40 cellular contexts compared by ENCODE assay signal in the genomic region with DNA sequence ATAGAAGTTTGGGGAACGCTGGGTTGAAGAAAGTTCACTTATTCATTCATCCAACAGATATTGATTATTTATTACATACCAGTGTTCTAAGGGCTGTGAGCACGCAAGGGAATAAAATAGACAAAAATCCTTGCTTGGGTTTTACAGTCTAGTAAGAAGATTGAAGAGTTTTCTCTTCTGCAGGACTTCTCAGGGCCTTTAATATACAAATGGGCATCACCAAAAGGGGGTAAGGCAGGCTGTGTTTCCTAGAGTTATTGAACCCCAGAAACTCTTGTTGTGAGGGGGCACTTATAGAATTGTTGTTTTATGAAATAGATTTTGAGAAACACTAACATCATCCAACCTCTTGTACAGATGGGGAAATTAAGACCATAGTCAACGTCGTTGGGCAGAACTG.
"Had no signal": no experiment of that assay in that cellular context is flagged by ENCODE, and none has a peak within 500 bp of the region (broad histone marks: within the 10 kb centered on the region; RNA-seq: fewer than 3 reads in every experiment).

No MANE protein-coding gene starts in this region.

- H3K36me3 Mint-ChIP-seq: activated naive CD4-positive, alpha-beta T cell treated with anti-CD3 and anti-CD28 coated beads, Interleukin-2, amount 10 ng/mL, durations not matched to agents 7 days and 5 days; activated naive CD4-positive, alpha-beta T cell treated with anti-CD3 and anti-CD28 coated beads, Interleukin-2, amount 50 U/mL, for 24 hours; activated naive CD4-positive, alpha-beta T cell treated with anti-CD3 and anti-CD28 coated beads, Interleukin-2, amount 50 U/mL, for 72 hours; activated naive CD8-positive, alpha-beta T cell; activated naive CD8-positive, alpha-beta T cell treated with anti-CD3 and anti-CD28 coated beads for 36 hours; activated naive CD8-positive, alpha-beta T cell treated with anti-CD3 and anti-CD28 coated beads, Interleukin-2, amount 10 ng/mL, durations not matched to agents 7 days and 5 days; brain had no signal

- FAIRE-seq: astrocyte, bronchial epithelial cell had no signal

- H3K4me3 Mint-ChIP-seq: activated naive CD4-positive, alpha-beta T cell treated with anti-CD3 and anti-CD28 coated beads for 36 hours; activated naive CD4-positive, alpha-beta T cell treated with anti-CD3 and anti-CD28 coated beads, Interleukin-2, amount 10 ng/mL, durations not matched to agents 7 days and 5 days; activated naive CD4-positive, alpha-beta T cell treated with anti-CD3 and anti-CD28 coated beads, Interleukin-2, amount 50 U/mL, for 24 hours; activated naive CD8-positive, alpha-beta T cell; activated naive CD8-positive, alpha-beta T cell treated with anti-CD3 and anti-CD28 coated beads for 36 hours; activated naive CD8-positive, alpha-beta T cell treated with anti-CD3 and anti-CD28 coated beads, Interleukin-2, amount 10 ng/mL, durations not matched to agents 7 days and 5 days; activated naive CD8-positive, alpha-beta T cell treated with anti-CD3 and anti-CD28 coated beads, Interleukin-2, amount 50 U/mL, for 24 hours; activated T-cell treated with anti-CD3 and anti-CD28 coated beads, Interleukin-2, amount 50 U/mL, for 24 hours; activated T-cell treated with anti-CD3 and anti-CD28 coated beads, Interleukin-2, amount 50 U/mL, for 4 hours; activated T-cell treated with anti-CD3 and anti-CD28 coated beads, Interleukin-2, amount 50 U/mL, for 72 hours; activated T-helper 1 cell treated with anti-CD3 and anti-CD28 coated beads, Interleukin-12 subunit alpha, Interleukin-12 subunit beta, Interleukin-2, Interleukin-4 antibody, amounts not matched to agents 30 ng/mL and 10 ng/mL and 1 ng/mL, durations not matched to agents 14 hours and 24 hours and 36 hours; activated T-helper 17 cell treated with anti-CD3 and anti-CD28 coated beads, Interleukin-2, amount 50 U/mL, for 72 hours; brain; central memory CD8-positive, alpha-beta T cell had no signal

- H3K4me1 ChIP-seq: breast epithelium had no signal

- ATAC-seq: activated naive CD4-positive, alpha-beta T cell treated with anti-CD3 and anti-CD28 coated beads, Interleukin-2, amount 50 U/mL, for 72 hours; activated naive CD8-positive, alpha-beta T cell treated with anti-CD3 and anti-CD28 coated beads, Interleukin-2, amount 50 U/mL, for 24 hours; activated T-cell treated with anti-CD3 and anti-CD28 coated beads, Interleukin-2, amount 50 U/mL, for 4 hours; activated T-cell treated with anti-CD3 and anti-CD28 coated beads, Interleukin-2, amount 50 U/mL, for 72 hours; activated T-helper 17 cell treated with anti-CD3 and anti-CD28 coated beads, Interleukin-2, amount 50 U/mL, for 72 hours; body of pancreas had no signal

- H3K27me3 ChIP-seq: adrenal gland, ascending aorta, body of pancreas, brain microvascular endothelial cell, breast epithelium, cardiac muscle cell had no signal

- H3K27ac Mint-ChIP-seq: activated naive CD4-positive, alpha-beta T cell treated with anti-CD3 and anti-CD28 coated beads for 36 hours; activated naive CD4-positive, alpha-beta T cell treated with anti-CD3 and anti-CD28 coated beads, Interleukin-2, amount 10 ng/mL, durations not matched to agents 7 days and 5 days; activated naive CD4-positive, alpha-beta T cell treated with anti-CD3 and anti-CD28 coated beads, Interleukin-2, amount 50 U/mL, for 24 hours; activated naive CD4-positive, alpha-beta T cell treated with anti-CD3 and anti-CD28 coated beads, Interleukin-2, amount 50 U/mL, for 72 hours; activated naive CD8-positive, alpha-beta T cell; activated naive CD8-positive, alpha-beta T cell treated with anti-CD3 and anti-CD28 coated beads for 36 hours; activated naive CD8-positive, alpha-beta T cell treated with anti-CD3 and anti-CD28 coated beads, Interleukin-2, amount 10 ng/mL, durations not matched to agents 7 days and 5 days; activated naive CD8-positive, alpha-beta T cell treated with anti-CD3 and anti-CD28 coated beads, Interleukin-2, amount 50 U/mL, for 24 hours; activated T-cell treated with anti-CD3 and anti-CD28 coated beads, Interleukin-2, amount 50 U/mL, for 24 hours; activated T-cell treated with anti-CD3 and anti-CD28 coated beads, Interleukin-2, amount 50 U/mL, for 72 hours; activated T-helper 1 cell treated with anti-CD3 and anti-CD28 coated beads, Interleukin-12 subunit alpha, Interleukin-12 subunit beta, Interleukin-2, Interleukin-4 antibody, amounts not matched to agents 30 ng/mL and 10 ng/mL and 1 ng/mL, durations not matched to agents 14 hours and 24 hours and 36 hours; activated T-helper 17 cell treated with anti-CD3 and anti-CD28 coated beads, Interleukin-2, amount 50 U/mL, for 72 hours; activated T-helper 2 cell treated with anti-CD3 and anti-CD28 coated beads, Interferon-gamma antibody, Interleukin-2, Interleukin-4, amounts not matched to agents 10 μg/mL and 5 μg/mL and 100 μg/mL, durations not matched to agents 14 hours and 24 hours and 36 hours had no signal

- DNase-seq: activated effector memory CD4-positive, alpha-beta T cell treated with anti-CD3 and anti-CD28 coated beads, Interleukin-2, amount 50 U/mL, for 16 hours; activated effector memory CD4-positive, alpha-beta T cell treated with Interleukin-2 at 50 U/mL for 16 hours; activated gamma-delta T cell; activated gamma-delta T cell treated with Interleukin-2 at 50 U/mL for 16 hours; activated naive CD4-positive, alpha-beta T cell; activated naive CD4-positive, alpha-beta T cell treated with anti-CD3 and anti-CD28 coated beads for 36 hours; activated naive CD4-positive, alpha-beta T cell treated with anti-CD3 and anti-CD28 coated beads, Interleukin-2, amount 10 ng/mL, durations not matched to agents 7 days and 5 days; activated naive CD4-positive, alpha-beta T cell treated with anti-CD3 and anti-CD28 coated beads, Interleukin-2, amount 50 U/mL, for 16 hours; activated naive CD4-positive, alpha-beta T cell treated with Interleukin-2 at 50 U/mL for 16 hours; activated naive CD8-positive, alpha-beta T cell treated with anti-CD3 and anti-CD28 coated beads, Interleukin-2, amount 10 ng/mL, durations not matched to agents 7 days and 5 days; activated naive CD8-positive, alpha-beta T cell treated with anti-CD3 and anti-CD28 coated beads, Interleukin-2, amount 50 U/mL, for 24 hours; activated T-cell treated with anti-CD3 and anti-CD28 coated beads, Interleukin-2, amount 50 U/mL, for 1 hour; activated T-cell treated with anti-CD3 and anti-CD28 coated beads, Interleukin-2, amount 50 U/mL, for 24 hours; activated T-cell treated with anti-CD3 and anti-CD28 coated beads, Interleukin-2, amount 50 U/mL, for 4 hours; activated T-cell treated with anti-CD3 and anti-CD28 coated beads, Interleukin-2, amount 50 U/mL, for 48 hours; activated T-cell treated with anti-CD3 and anti-CD28 coated beads, Interleukin-2, amount 50 U/mL, for 72 hours; amniotic stem cell; amygdala; anterior cingulate cortex; aorta; body of pancreas; brain microvascular endothelial cell; caudate nucleus; central memory CD4-positive, alpha-beta T cell; cerebellar nuclear complex had no signal

- H3K4me1 Mint-ChIP-seq: activated naive CD4-positive, alpha-beta T cell treated with anti-CD3 and anti-CD28 coated beads, Interleukin-2, amount 10 ng/mL, durations not matched to agents 7 days and 5 days; activated naive CD4-positive, alpha-beta T cell treated with anti-CD3 and anti-CD28 coated beads, Interleukin-2, amount 50 U/mL, for 24 hours; activated T-helper 17 cell treated with anti-CD3 and anti-CD28 coated beads, Interleukin-2, amount 50 U/mL, for 72 hours had no signal

- H3K27ac ChIP-seq: ascending aorta, body of pancreas, brain microvascular endothelial cell, breast epithelium, cardiac muscle cell had no signal

- H3K9me3 ChIP-seq: adrenal gland, ascending aorta, body of pancreas, breast epithelium had no signal

- H3K4me3 ChIP-seq: ascending aorta, body of pancreas, breast epithelium, cardiac muscle cell had no signal

- H3K36me3 ChIP-seq: adrenal gland, ascending aorta, brain microvascular endothelial cell, breast epithelium, cardiac muscle cell had no signal

- H3K9me3 Mint-ChIP-seq: activated naive CD4-positive, alpha-beta T cell treated with anti-CD3 and anti-CD28 coated beads for 36 hours; activated naive CD4-positive, alpha-beta T cell treated with anti-CD3 and anti-CD28 coated beads, Interleukin-2, amount 10 ng/mL, durations not matched to agents 7 days and 5 days; activated naive CD4-positive, alpha-beta T cell treated with anti-CD3 and anti-CD28 coated beads, Interleukin-2, amount 50 U/mL, for 24 hours; activated naive CD4-positive, alpha-beta T cell treated with anti-CD3 and anti-CD28 coated beads, Interleukin-2, amount 50 U/mL, for 72 hours; activated naive CD8-positive, alpha-beta T cell treated with anti-CD3 and anti-CD28 coated beads for 36 hours; activated naive CD8-positive, alpha-beta T cell treated with anti-CD3 and anti-CD28 coated beads, Interleukin-2, amount 10 ng/mL, durations not matched to agents 7 days and 5 days; activated naive CD8-positive, alpha-beta T cell treated with anti-CD3 and anti-CD28 coated beads, Interleukin-2, amount 50 U/mL, for 24 hours; activated T-cell treated with anti-CD3 and anti-CD28 coated beads, Interleukin-2, amount 50 U/mL, for 24 hours; activated T-cell treated with anti-CD3 and anti-CD28 coated beads, Interleukin-2, amount 50 U/mL, for 4 hours; activated T-cell treated with anti-CD3 and anti-CD28 coated beads, Interleukin-2, amount 50 U/mL, for 72 hours; activated T-helper 1 cell treated with anti-CD3 and anti-CD28 coated beads, Interleukin-12 subunit alpha, Interleukin-12 subunit beta, Interleukin-2, Interleukin-4 antibody, amounts not matched to agents 30 ng/mL and 10 ng/mL and 1 ng/mL, durations not matched to agents 14 hours and 24 hours and 36 hours; activated T-helper 17 cell treated with anti-CD3 and anti-CD28 coated beads, Interleukin-2, amount 50 U/mL, for 72 hours; activated T-helper 2 cell treated with anti-CD3 and anti-CD28 coated beads, Interferon-gamma antibody, Interleukin-2, Interleukin-4, amounts not matched to agents 10 μg/mL and 5 μg/mL and 100 μg/mL, durations not matched to agents 14 hours and 24 hours and 36 hours; central memory CD8-positive, alpha-beta T cell had no signal
